11 cellular contexts compared by ENCODE assay signal in the genomic region with DNA sequence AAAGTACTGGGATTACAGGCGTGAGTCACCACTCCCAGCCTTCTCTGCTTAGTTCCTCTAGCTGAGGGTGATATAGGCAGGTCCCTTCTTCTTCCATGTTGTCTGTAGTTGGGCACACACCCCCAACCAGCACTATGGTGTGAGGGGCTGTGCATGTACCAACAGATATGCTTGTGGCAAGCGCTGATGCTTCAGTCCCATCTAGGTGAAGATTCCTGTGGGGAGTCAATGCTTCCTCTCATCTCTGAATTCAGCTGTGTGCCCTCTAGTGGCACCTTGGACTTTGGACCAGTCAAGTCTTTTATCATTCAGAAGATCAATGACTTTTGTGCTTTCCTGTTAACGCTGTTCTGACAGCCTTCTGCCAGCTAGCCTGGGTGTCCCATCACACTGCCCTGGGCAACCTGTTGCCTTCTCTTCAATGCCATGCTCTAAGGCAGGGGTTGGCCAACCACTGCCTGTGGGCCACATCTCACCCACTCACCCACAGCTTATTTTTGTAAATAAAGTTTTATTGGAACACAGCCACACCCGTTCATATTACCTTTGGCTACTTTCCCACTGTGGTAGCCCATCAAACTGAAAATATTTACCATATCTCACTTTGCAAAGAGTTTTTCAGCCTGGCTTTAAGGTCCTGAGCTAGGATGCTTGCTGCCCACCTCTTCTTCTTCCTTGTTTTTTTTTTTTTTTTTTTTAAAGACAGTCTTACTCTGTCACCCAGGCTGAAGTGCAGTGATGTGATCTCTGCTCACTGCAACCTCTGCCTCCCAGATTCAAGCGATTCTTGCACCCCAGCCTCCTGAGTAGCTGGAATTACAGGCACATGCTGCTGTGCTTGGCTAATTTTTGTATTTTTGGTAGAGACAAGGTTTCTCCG. TPM values are rescaled to one million over a fixed set of nuclear protein-coding genes. Genes with fewer than 3 reads are reported as not detected.
A peak's percentile ranks its signal among the peaks of the same experiment; 100 is the strongest.
DNase-seq lines count a peak whose midpoint lies in the region; ATAC-seq and TF ChIP-seq lines count a peak whose summit lies in the region.
"Had no signal": no experiment of that assay in that cellular context is flagged by ENCODE, and none has a peak within 500 bp of the region (broad histone marks: within the 10 kb centered on the region; RNA-seq: fewer than 3 reads in every experiment).

No MANE protein-coding gene starts in this region.

- no peaks in the 10 kb centered on the region for H3K36me3 ChIP-seq in left ventricle myocardium inferior
- H3K36me3 ChIP-seq in right atrium auricular region, result no peaks in the 10 kb centered on the region
- no peaks in the 10 kb centered on the region for H3K36me3 ChIP-seq in upper lobe of right lung
- H3K36me3 ChIP-seq: BE2C, tibial artery had no signal

- H3K4me1 ChIP-seq in left ventricle myocardium inferior, result peaks cover 10% of the 10 kb centered on the region
- peaks cover 0 to 7% of the 10 kb centered on the region in 2 donors for H3K4me1 ChIP-seq in right atrium auricular region
- no peaks in the 10 kb centered on the region for H3K4me1 ChIP-seq in upper lobe of right lung
- H3K4me1 ChIP-seq: BE2C had no signal

- ATAC-seq in upper lobe of right lung, result peak; percentile 28
- ATAC-seq: activated naive CD4-positive, alpha-beta T cell treated with anti-CD3 and anti-CD28 coated beads, Interleukin-2, amount 50 U/mL, for 72 hours had no signal

- DNase-seq in left ventricle myocardium inferior, result no peak
- DNase-seq in right atrium auricular region (ENCODE audit: low spot score), result no peak
- peak; percentile 9 for DNase-seq in RKO (ENCODE audit: low spot score)
- no peak for DNase-seq in fibroblast of villous mesenchyme (ENCODE audit: low read depth)
- no peak for DNase-seq in upper lobe of right lung
- no peak for DNase-seq in caudate nucleus (lab: John Stamatoyannopoulos, UW)
- no peak for DNase-seq in NCI-H2081 treated with DMSO at 0.1 percent for 48 hours (lab: John Stamatoyannopoulos, UW)
- no peak for DNase-seq in G401 (ENCODE audit: low spot score)
- DNase-seq: BE2C, tibial artery had no signal

- TF ChIP-seq CTCF in left ventricle myocardium inferior (IDR thresholded peaks at IDR 0.05; ENCODE audit: borderline replicate concordance) (peak; percentile 32), right atrium auricular region (IDR thresholded peaks at IDR 0.05) (peak in 1 of 2 donors; percentile 22), fibroblast of villous mesenchyme (IDR thresholded peaks at IDR 0.05; ENCODE audit: insufficient read depth, low read depth, low read length) (peak; percentile 28), upper lobe of right lung (IDR thresholded peaks at IDR 0.05) (peak; percentile 24)

- intact Hi-C loops in left ventricle myocardium inferior (cut with micrococcal nuclease), result no loop called here
- intact Hi-C loops in upper lobe of right lung (cut with DNase I), result no loop called here

- H3K27me3 ChIP-seq in left ventricle myocardium inferior (ENCODE audit: low read depth), result no peaks in the 10 kb centered on the region
- H3K27me3 ChIP-seq in right atrium auricular region, result no peaks in the 10 kb centered on the region
- no peaks in the 10 kb centered on the region for H3K27me3 ChIP-seq in upper lobe of right lung
- H3K27me3 ChIP-seq: BE2C, tibial artery had no signal

- no peak overlapping the region for H3K4me3 ChIP-seq in left ventricle myocardium inferior
- H3K4me3 ChIP-seq in right atrium auricular region, result no peak overlapping the region
- H3K4me3 ChIP-seq in fibroblast of villous mesenchyme (ENCODE audit: low read depth, low read length), result no peak overlapping the region
- no peak overlapping the region for H3K4me3 ChIP-seq in upper lobe of right lung
- H3K4me3 ChIP-seq: tibial artery had no signal

- in situ Hi-C loops in G401 (cut with HindIII; ENCODE audit: low sequenced_read_pairs), result no loop called here

- H3K27ac ChIP-seq in left ventricle myocardium inferior (replicated peaks), result no peak overlapping the region
- H3K27ac ChIP-seq in right atrium auricular region, result no peak overlapping the region
- H3K27ac ChIP-seq in upper lobe of right lung, result no peak overlapping the region
- no peak overlapping the region for H3K27ac ChIP-seq in caudate nucleus (ENCODE audit: low read depth, low read length)
- H3K27ac ChIP-seq: tibial artery had no signal

- H3K9me3 ChIP-seq in left ventricle myocardium inferior (replicated peaks) (peaks cover 28% of the 10 kb centered on the region), right atrium auricular region (peaks cover 0 to 20% of the 10 kb centered on the region in 2 donors), upper lobe of right lung (no peaks in the 10 kb centered on the region)
- H3K9me3 ChIP-seq: BE2C had no signal

RNA-seq across cellular contexts. Expression of gene NPAS2, which starts 51.0 kb away (rescaled TPM):
- total RNA-seq in left ventricle myocardium inferior (51.0 TPM), right atrium auricular region (10 to 100 TPM; 39.2 to 49.4 TPM), fibroblast of villous mesenchyme (13.9 and 17.3 TPM in 2 replicates), upper lobe of right lung (11.4 TPM)
- not detected in 2 replicates for total RNA-seq in G401 (2014; rRNA removed; shearing (Covaris generic))

Comparison
In these comparisons a context has a peak if more than half of its experiments do, and no peak if none do; other contexts are left out.
1. RNA of gene NPAS2, which starts 51.0 kb away (total RNA-seq): 51.0 TPM in left ventricle myocardium inferior (single experiment), 39.2 to 49.4 TPM in right atrium auricular region, 13.9 to 17.3 TPM in fibroblast of villous mesenchyme and 11.4 TPM in upper lobe of right lung (single experiment); not detected in G401; every median in the first group is over 10 times any median in the second.